ENCODE assay signal across 30 cellular contexts in the genomic region with DNA sequence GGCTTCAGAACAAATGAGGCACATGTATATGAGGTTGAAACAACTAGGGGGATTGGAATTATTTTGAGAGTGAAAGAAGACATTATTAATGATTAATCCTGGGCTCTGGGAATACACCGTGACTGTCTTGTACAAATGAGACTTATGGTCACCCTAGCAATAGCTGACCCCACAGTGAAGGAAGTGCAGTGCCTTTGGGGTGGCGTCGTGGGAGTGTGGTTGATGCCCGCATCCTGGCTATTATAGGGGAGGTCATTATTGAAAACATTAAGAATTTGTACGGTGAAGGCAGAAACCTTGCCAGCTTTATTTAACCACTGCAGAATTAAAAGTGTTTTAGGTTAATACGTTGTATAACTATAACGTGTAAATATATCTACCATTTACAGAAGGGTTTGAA.
"Had no signal": no experiment of that assay in that cellular context is flagged by ENCODE, and none has a peak within 500 bp of the region (broad histone marks: within the 10 kb centered on the region; RNA-seq: fewer than 3 reads in every experiment).

No MANE protein-coding gene starts in this region.

- H3K27me3 ChIP-seq: adrenal gland, ascending aorta, body of pancreas, brain microvascular endothelial cell, breast epithelium, cardiac muscle cell had no signal

- H3K4me1 ChIP-seq: adrenal gland, ascending aorta, body of pancreas, breast epithelium had no signal

- H3K36me3 ChIP-seq: adrenal gland, ascending aorta, brain microvascular endothelial cell, breast epithelium, cardiac muscle cell had no signal

- H3K4me3 ChIP-seq: adrenal gland, ascending aorta, body of pancreas, breast epithelium, cardiac muscle cell had no signal

- DNase-seq: activated effector memory CD4-positive, alpha-beta T cell treated with anti-CD3 and anti-CD28 coated beads, Interleukin-2, amount 50 U/mL, for 16 hours; activated effector memory CD4-positive, alpha-beta T cell treated with Interleukin-2 at 50 U/mL for 16 hours; activated gamma-delta T cell; activated gamma-delta T cell treated with Interleukin-2 at 50 U/mL for 16 hours; activated naive CD4-positive, alpha-beta T cell; activated naive CD4-positive, alpha-beta T cell treated with anti-CD3 and anti-CD28 coated beads for 36 hours; activated naive CD4-positive, alpha-beta T cell treated with anti-CD3 and anti-CD28 coated beads, Interleukin-2, amount 10 ng/mL, durations not matched to agents 7 days and 5 days; activated naive CD4-positive, alpha-beta T cell treated with anti-CD3 and anti-CD28 coated beads, Interleukin-2, amount 50 U/mL, for 16 hours; activated naive CD4-positive, alpha-beta T cell treated with Interleukin-2 at 50 U/mL for 16 hours; activated naive CD8-positive, alpha-beta T cell treated with anti-CD3 and anti-CD28 coated beads for 36 hours; activated naive CD8-positive, alpha-beta T cell treated with anti-CD3 and anti-CD28 coated beads, Interleukin-2, amount 10 ng/mL, durations not matched to agents 7 days and 5 days; activated naive CD8-positive, alpha-beta T cell treated with anti-CD3 and anti-CD28 coated beads, Interleukin-2, amount 50 U/mL, for 24 hours; activated T-cell treated with anti-CD3 and anti-CD28 coated beads, Interleukin-2, amount 50 U/mL, for 1 hour; activated T-cell treated with anti-CD3 and anti-CD28 coated beads, Interleukin-2, amount 50 U/mL, for 24 hours; activated T-cell treated with anti-CD3 and anti-CD28 coated beads, Interleukin-2, amount 50 U/mL, for 4 hours; activated T-cell treated with anti-CD3 and anti-CD28 coated beads, Interleukin-2, amount 50 U/mL, for 48 hours; activated T-cell treated with anti-CD3 and anti-CD28 coated beads, Interleukin-2, amount 50 U/mL, for 72 hours; adrenal gland; amniotic stem cell; amygdala; anterior cingulate cortex; aorta; body of pancreas; brain microvascular endothelial cell; caudate nucleus; central memory CD4-positive, alpha-beta T cell; cerebellar nuclear complex had no signal

- H3K9me3 ChIP-seq: adrenal gland, ascending aorta, body of pancreas, breast epithelium had no signal

- H3K27ac ChIP-seq: adrenal gland, ascending aorta, body of pancreas, brain microvascular endothelial cell, breast epithelium, cardiac muscle cell had no signal
